In genomic region chr10:77772852-77773600, GRCh38 we compare ENCODE assay signal across 8 cellular contexts.
DNase-seq lines count a peak whose midpoint lies in the region; ATAC-seq, FAIRE-seq and TF ChIP-seq lines count a peak whose summit lies in the region.
"Not testable (repeated sequence)": the region's sequence is repeated elsewhere in the genome, so short reads cannot be mapped to it uniquely, and the experiment has no call there.

No MANE protein-coding gene starts in this region.

- TF ChIP-seq POLR2A in GM12878 (IDR thresholded peaks at IDR 0.05; ENCODE audit: low read depth, low read length); esophagus muscularis mucosa (IDR thresholded peaks at IDR 0.05; ENCODE audit: low read depth): not testable (repeated sequence)

- SMC1A ChIA-PET in GM12878 (lab: Charles Lee; ENCODE audit: uncharacterized antibody, unreplicated experiment) = not testable (repeated sequence)

- WGBS in GM12878 (ENCODE audit: insufficient coverage, insufficient replicate concordance, low lambda C conversion rate, missing lambda C conversion rate) = 58% methylated on average over 17 of the region's 17 CpGs
- 90% methylated on average over 17 of the region's 17 CpGs for whole genome bisulfite sequencing in esophagus muscularis mucosa
- WGBS in psoas muscle, 3 donors = 85 to 90% (median 87%) methylated on average over 17 of the region's 17 CpGs

- H3K4me1 Mint-ChIP-seq in WTC11 = not testable (repeated sequence)
- H3K4me1 Mint-ChIP-seq in nephron = peaks cover 37% of the 10 kb centered on the region

- H3K9me3 Mint-ChIP-seq in WTC11 = peaks cover 22% of the 10 kb centered on the region
- peaks cover 22% of the 10 kb centered on the region for H3K9me3 Mint-ChIP-seq in nephron

- peaks cover 19% of the 10 kb centered on the region for H3K36me3 Mint-ChIP-seq in WTC11
- peaks cover 26% of the 10 kb centered on the region for H3K36me3 Mint-ChIP-seq in nephron (ENCODE audit: low read depth)

- intact Hi-C loops in GM12878 (cut with micrococcal nuclease; ENCODE audit: unreplicated experiment); esophagus muscularis mucosa (cut with DNase I); psoas muscle (cut with DNase I): not testable (repeated sequence)

- H3K9ac ChIP-seq in GM12878 (ENCODE audit: control insufficient read depth, insufficient read depth, low read length) = not testable (repeated sequence)

- H3K9me3 ChIP-seq in GM12878 (replicated peaks; ENCODE audit: control insufficient read depth, insufficient read depth, low read length); psoas muscle: not testable (repeated sequence)
- peaks cover 0 to 11% (median 7%) of the 10 kb centered on the region in 4 donors for H3K9me3 ChIP-seq in esophagus muscularis mucosa

- H4K20me1 ChIP-seq in GM12878 (ENCODE audit: control insufficient read depth, insufficient read depth) = not testable (repeated sequence)

- CTCF ChIA-PET in WTC11 (lab: Charles Lee) (interaction anchor here (0.6 to 2.1 kb wide), 3 partner anchors 61 to 64 kb away, joined by 3 to 8 read pairs (median 3); no protein-coding TSS in a partner anchor), GM12878 (lab: Yijun Ruan, JAX) (interaction anchor here (0.9 to 1.5 kb wide), 3 partner anchors 11 to 53 kb away, joined by 3 to 4 read pairs (median 4); no protein-coding TSS in a partner anchor)

- not testable (repeated sequence) for FAIRE-seq in GM12878 (lab: Jason Lieb, UNC)

- H2AFZ ChIP-seq in GM12878 (ENCODE audit: control insufficient read depth, low read depth, low read length) = not testable (repeated sequence)

- not testable (repeated sequence) for H3K36me3 ChIP-seq in GM12878 (ENCODE audit: control insufficient read depth in 2 of 2, insufficient read depth in 2 of 2, low read length in 1 of 2); esophagus muscularis mucosa; psoas muscle (ENCODE audit: insufficient read depth in 1 of 2, low read depth in 1 of 2)

- not testable (repeated sequence) for H3K4me1 ChIP-seq in GM12878 (ENCODE audit: control insufficient read depth, insufficient read depth, low read length); esophagus muscularis mucosa; psoas muscle

- not testable (repeated sequence) for H3K27me3 Mint-ChIP-seq in WTC11 (ENCODE audit: low read depth); nephron (ENCODE audit: low read depth)

- not testable (repeated sequence) for H3K27ac Mint-ChIP-seq in WTC11
- peak overlapping the region in 2 of 3 experiments; percentile 17 to 28 for H3K27ac Mint-ChIP-seq in nephron

- TF ChIP-seq RAD21 in GM12878 (IDR thresholded peaks at IDR 0.05; ENCODE audit: insufficient read depth, low read depth, low read length) = not testable (repeated sequence)

- H3K4me3 Mint-ChIP-seq in WTC11, nephron: not testable (repeated sequence)

- in situ Hi-C loops in GM12878 (cut with MboI) = not testable (repeated sequence)

- not testable (repeated sequence) for BruUV-seq in GM12878 (replicated peaks; lab: Mats Ljungman, UMichigan)

- not testable (repeated sequence) for H3K79me2 ChIP-seq in GM12878 (ENCODE audit: control insufficient read depth, insufficient read depth, low read length)

- not testable (repeated sequence) for H3K27ac ChIP-seq in GM12878 (ENCODE audit: control insufficient read depth, insufficient read depth); esophagus muscularis mucosa (replicated peaks in 1 of 4)
- H3K27ac ChIP-seq in psoas muscle = peak overlapping the region; percentile 0

- ATAC-seq in HG02798 (IDR thresholded peaks at IDR 0.05; ENCODE audit: poor library complexity, unreplicated experiment) (peak; percentile 45), GM12878 (peak; percentile 59)
- not testable (repeated sequence) for ATAC-seq in WTC11, psoas muscle

- not testable (repeated sequence) for TF ChIP-seq CTCF in WTC11 (IDR thresholded peaks at IDR 0.05); GM12878 (IDR thresholded peaks at IDR 0.05 in 2 of 3, conservative IDR thresholded peaks at IDR 0.05 in 1 of 3; ENCODE audit: control insufficient read depth in 2 of 3, extremely low read depth in 1 of 3, insufficient read depth in 1 of 3, low read depth in 3 of 3, low read length in 3 of 3); esophagus muscularis mucosa (IDR thresholded peaks at IDR 0.05); nephron (IDR thresholded peaks at IDR 0.05; ENCODE audit: unreplicated experiment in 3 of 3); psoas muscle (IDR thresholded peaks at IDR 0.05)

- POLR2A ChIA-PET in WTC11 (lab: Charles Lee); GM12878 (lab: Charles Lee): not testable (repeated sequence)

- H3K27me3 ChIP-seq in GM12878 (replicated peaks in 1 of 2; ENCODE audit: control insufficient read depth in 2 of 2, insufficient read depth in 2 of 2, low read length in 1 of 2); esophagus muscularis mucosa; psoas muscle (ENCODE audit: insufficient read depth in 3 of 3, low read length in 2 of 3): not testable (repeated sequence)

- not testable (repeated sequence) for TF ChIP-seq EP300 in GM12878 (IDR thresholded peaks at IDR 0.05; ENCODE audit: borderline replicate concordance in 1 of 2, control insufficient read depth in 1 of 2, low read depth in 2 of 2, low read length in 2 of 2); esophagus muscularis mucosa (IDR thresholded peaks at IDR 0.05)

- H3K4me3 ChIP-seq in GM12878, esophagus muscularis mucosa, psoas muscle: not testable (repeated sequence)

- DNase-seq in DMS79 (lab: John Stamatoyannopoulos, UW) (peak; percentile 7), GM12878 (ENCODE audit: low read depth, low spot score) (peak; percentile 11), esophagus muscularis mucosa (ENCODE audit: extremely low spot score) (peak; percentile 55), kidney tubule cell (ENCODE audit: low spot score) (peak; percentile 66)
- DNase-seq in WTC11 (ENCODE audit: low spot score); psoas muscle: not testable (repeated sequence)

- not testable (repeated sequence) for H3K4me2 ChIP-seq in GM12878 (ENCODE audit: control insufficient read depth, insufficient read depth)

- RAD21 ChIA-PET in GM12878 (lab: Charles Lee; ENCODE audit: unreplicated experiment) = not testable (repeated sequence)

TF ChIP-seq in WTC11, 78 proteins besides CTCF, POLR2A, EP300 and RAD21:
- TF ChIP-seq, protein P1, sequence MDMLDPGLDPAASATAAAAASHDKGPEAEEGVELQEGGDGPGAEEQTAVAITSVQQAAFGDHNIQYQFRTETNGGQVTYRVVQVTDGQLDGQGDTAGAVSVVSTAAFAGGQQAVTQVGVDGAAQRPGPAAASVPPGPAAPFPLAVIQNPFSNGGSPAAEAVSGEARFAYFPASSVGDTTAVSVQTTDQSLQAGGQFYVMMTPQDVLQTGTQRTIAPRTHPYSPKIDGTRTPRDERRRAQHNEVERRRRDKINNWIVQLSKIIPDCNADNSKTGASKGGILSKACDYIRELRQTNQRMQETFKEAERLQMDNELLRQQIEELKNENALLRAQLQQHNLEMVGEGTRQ (CRISPR knock-in tag; IDR thresholded peaks at IDR 0.05) = peak; percentile 47; the same call in 1 of the 2 replicates

TF ChIP-seq in GM12878, 131 proteins besides CTCF, POLR2A, EP300 and RAD21 (continues in another document):
- TF ChIP-seq PKNOX1 (IDR thresholded peaks at IDR 0.05) (peak; percentile 89), IKZF1 (conservative IDR thresholded peaks at IDR 0.05) (peak; percentile 35; the same call in 1 of the 2 replicates), DPF2 (IDR thresholded peaks at IDR 0.05) (0 out of 2 replicates have a peak, but pooled peaks have one; percentile 18), BHLHE40 (IDR thresholded peaks at IDR 0.05; ENCODE audit: borderline replicate concordance in 1 of 2, low read depth in 2 of 2, low read length in 1 of 2) (peak in 1 of 2 experiments; percentile 72; a peak in 2 of 4 replicates)
- TF ChIP-seq, protein P2, sequence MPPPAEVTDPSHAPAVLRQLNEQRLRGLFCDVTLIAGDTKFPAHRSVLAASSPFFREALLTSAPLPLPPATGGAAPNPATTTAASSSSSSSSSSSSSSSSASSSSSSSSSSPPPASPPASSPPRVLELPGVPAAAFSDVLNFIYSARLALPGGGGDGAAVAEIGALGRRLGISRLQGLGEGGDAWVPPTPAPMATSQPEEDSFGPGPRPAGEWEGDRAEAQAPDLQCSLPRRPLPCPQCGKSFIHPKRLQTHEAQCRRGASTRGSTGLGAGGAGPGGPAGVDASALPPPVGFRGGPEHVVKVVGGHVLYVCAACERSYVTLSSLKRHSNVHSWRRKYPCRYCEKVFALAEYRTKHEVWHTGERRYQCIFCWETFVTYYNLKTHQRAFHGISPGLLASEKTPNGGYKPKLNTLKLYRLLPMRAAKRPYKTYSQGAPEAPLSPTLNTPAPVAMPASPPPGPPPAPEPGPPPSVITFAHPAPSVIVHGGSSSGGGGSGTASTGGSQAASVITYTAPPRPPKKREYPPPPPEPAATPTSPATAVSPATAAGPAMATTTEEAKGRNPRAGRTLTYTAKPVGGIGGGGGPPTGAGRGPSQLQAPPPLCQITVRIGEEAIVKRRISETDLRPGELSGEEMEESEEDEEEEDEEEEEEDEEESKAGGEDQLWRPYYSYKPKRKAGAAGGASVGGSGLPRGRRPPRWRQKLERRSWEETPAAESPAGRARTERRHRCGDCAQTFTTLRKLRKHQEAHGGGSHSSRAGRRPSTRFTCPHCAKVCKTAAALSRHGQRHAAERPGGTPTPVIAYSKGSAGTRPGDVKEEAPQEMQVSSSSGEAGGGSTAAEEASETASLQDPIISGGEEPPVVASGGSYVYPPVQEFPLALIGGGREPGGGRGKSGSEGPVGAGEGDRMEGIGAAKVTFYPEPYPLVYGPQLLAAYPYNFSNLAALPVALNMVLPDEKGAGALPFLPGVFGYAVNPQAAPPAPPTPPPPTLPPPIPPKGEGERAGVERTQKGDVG (CRISPR knock-in tag; IDR thresholded peaks at IDR 0.05) = peak; percentile 69
